In the genomic region with DNA sequence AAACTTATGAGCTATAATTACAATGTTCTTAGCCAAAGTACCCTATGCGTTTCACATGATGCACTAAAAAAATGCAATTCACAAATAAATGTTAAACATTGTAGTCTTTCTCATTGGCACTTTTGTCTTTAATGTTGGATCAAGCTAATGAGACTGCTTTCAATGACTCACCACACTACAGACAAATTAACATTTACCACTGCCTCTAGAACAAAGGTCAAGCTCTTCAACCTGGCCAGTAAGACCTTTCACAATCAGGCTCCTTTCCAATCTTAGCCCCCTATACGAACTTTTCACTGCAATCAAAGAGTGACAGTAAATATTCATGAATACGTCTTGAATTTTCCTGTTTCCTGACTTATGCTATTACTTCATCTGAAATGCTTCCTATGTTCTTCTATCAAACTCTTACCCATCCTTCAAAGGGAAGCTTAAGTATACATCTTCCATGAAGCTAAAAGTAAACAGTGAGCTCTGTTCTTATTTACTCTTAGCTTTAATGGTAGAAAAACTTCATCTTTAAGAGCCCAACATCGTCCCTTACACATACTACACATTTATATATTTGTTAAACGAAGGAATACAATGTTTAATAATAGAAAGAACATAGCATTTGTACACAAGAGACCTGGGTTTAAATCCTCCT, we compare ENCODE assay signal across 1 cellular context.
TF ChIP-seq lines count a peak whose summit lies in the region.

No MANE protein-coding gene starts in this region.

TF ChIP-seq in HepG2, 621 proteins besides CTCF, POLR2A, EP300 and RAD21 (continued from another document and continues in another):
- TF ChIP-seq, protein P1, sequence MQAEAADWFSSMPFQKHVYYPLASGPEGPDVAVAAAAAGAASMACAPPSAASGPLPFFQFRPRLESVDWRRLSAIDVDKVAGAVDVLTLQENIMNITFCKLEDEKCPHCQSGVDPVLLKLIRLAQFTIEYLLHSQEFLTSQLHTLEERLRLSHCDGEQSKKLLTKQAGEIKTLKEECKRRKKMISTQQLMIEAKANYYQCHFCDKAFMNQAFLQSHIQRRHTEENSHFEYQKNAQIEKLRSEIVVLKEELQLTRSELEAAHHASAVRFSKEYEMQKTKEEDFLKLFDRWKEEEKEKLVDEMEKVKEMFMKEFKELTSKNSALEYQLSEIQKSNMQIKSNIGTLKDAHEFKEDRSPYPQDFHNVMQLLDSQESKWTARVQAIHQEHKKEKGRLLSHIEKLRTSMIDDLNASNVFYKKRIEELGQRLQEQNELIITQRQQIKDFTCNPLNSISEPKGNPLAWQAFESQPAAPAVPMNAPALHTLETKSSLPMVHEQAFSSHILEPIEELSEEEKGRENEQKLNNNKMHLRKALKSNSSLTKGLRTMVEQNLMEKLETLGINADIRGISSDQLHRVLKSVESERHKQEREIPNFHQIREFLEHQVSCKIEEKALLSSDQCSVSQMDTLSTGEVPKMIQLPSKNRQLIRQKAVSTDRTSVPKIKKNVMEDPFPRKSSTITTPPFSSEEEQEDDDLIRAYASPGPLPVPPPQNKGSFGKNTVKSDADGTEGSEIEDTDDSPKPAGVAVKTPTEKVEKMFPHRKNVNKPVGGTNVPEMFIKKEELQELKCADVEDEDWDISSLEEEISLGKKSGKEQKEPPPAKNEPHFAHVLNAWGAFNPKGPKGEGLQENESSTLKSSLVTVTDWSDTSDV (CRISPR knock-in tag; IDR thresholded peaks at IDR 0.05), result no peak
- TF ChIP-seq, protein P2, sequence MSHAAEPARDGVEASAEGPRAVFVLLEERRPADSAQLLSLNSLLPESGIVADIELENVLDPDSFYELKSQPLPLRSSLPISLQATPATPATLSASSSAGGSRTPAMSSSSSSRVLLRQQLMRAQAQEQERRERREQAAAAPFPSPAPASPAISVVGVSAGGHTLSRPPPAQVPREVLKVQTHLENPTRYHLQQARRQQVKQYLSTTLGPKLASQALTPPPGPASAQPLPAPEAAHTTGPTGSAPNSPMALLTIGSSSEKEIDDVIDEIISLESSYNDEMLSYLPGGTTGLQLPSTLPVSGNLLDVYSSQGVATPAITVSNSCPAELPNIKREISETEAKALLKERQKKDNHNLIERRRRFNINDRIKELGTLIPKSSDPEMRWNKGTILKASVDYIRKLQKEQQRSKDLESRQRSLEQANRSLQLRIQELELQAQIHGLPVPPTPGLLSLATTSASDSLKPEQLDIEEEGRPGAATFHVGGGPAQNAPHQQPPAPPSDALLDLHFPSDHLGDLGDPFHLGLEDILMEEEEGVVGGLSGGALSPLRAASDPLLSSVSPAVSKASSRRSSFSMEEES (CRISPR knock-in tag; IDR thresholded peaks at IDR 0.05), result no peak
- TF ChIP-seq MBNL3 (CRISPR knock-in tag; conservative IDR thresholded peaks at IDR 0.05) (no peak), RARG (CRISPR knock-in tag; IDR thresholded peaks at IDR 0.05; ENCODE audit: low read depth) (no peak), HMGA1 (CRISPR knock-in tag; conservative IDR thresholded peaks at IDR 0.05) (no peak), BCL6 (CRISPR knock-in tag; IDR thresholded peaks at IDR 0.05) (no peak), CEBPB (IDR thresholded peaks at IDR 0.05; ENCODE audit: borderline replicate concordance, low read depth, low read length) (peak; percentile 64; the same call in 1 of the 2 replicates), ZFP1 (CRISPR knock-in tag; IDR thresholded peaks at IDR 0.05) (no peak), EHMT2 (IDR thresholded peaks at IDR 0.05; ENCODE audit: borderline replicate concordance, low read depth, low read length) (no peak), SP4 (CRISPR knock-in tag; IDR thresholded peaks at IDR 0.05) (no peak), MIXL1 (CRISPR knock-in tag; IDR thresholded peaks at IDR 0.05) (0 out of 2 replicates have a peak, but pooled peaks have one; percentile 19), SOX13 (IDR thresholded peaks at IDR 0.05) (no peak), SOX13 (CRISPR knock-in tag; conservative IDR thresholded peaks at IDR 0.05 in 1 of 2, IDR thresholded peaks at IDR 0.05 in 1 of 2) (peak in 1 of 2 experiments; percentile 14; a peak in 1 of 4 replicates), HNF4G (IDR thresholded peaks at IDR 0.05; ENCODE audit: borderline replicate concordance, low read depth, low read length) (no peak), HNF4G (CRISPR knock-in tag; IDR thresholded peaks at IDR 0.05; ENCODE audit: borderline replicate concordance, low read depth) (no peak), ZSCAN31 (CRISPR knock-in tag; IDR thresholded peaks at IDR 0.05; ENCODE audit: low read depth) (no peak), RBFOX2 (IDR thresholded peaks at IDR 0.05; ENCODE audit: low read depth, low read length) (no peak), ISX (CRISPR knock-in tag; conservative IDR thresholded peaks at IDR 0.05) (no peak), ZNF7 (CRISPR knock-in tag; IDR thresholded peaks at IDR 0.05) (no peak), TBL1XR1 (IDR thresholded peaks at IDR 0.05; ENCODE audit: borderline replicate concordance, low read length, partially characterized antibody) (no peak), RXRB (CRISPR knock-in tag; IDR thresholded peaks at IDR 0.05; ENCODE audit: borderline replicate concordance) (peak; percentile 64; the same call in 1 of the 2 replicates), HDAC1 (CRISPR knock-in tag; IDR thresholded peaks at IDR 0.05) (0 out of 2 replicates have a peak, but pooled peaks have one; percentile 19), ZNF354B (CRISPR knock-in tag; IDR thresholded peaks at IDR 0.05) (no peak), ZNF652 (CRISPR knock-in tag; IDR thresholded peaks at IDR 0.05; ENCODE audit: borderline replicate concordance, low read depth) (no peak), EEA1 (CRISPR knock-in tag; IDR thresholded peaks at IDR 0.05; ENCODE audit: borderline replicate concordance) (no peak), FOSL1 (CRISPR knock-in tag; IDR thresholded peaks at IDR 0.05; ENCODE audit: borderline replicate concordance) (no peak), MED1 (CRISPR knock-in tag; IDR thresholded peaks at IDR 0.05) (no peak), HNF4A (CRISPR knock-in tag; IDR thresholded peaks at IDR 0.05) (peak; percentile 46; the same call in 1 of the 2 replicates), RBM39 (IDR thresholded peaks at IDR 0.05; ENCODE audit: low read depth, low read length, poor library complexity, severe bottlenecking) (no peak), ZNF557 (CRISPR knock-in tag; IDR thresholded peaks at IDR 0.05) (no peak), DPF2 (CRISPR knock-in tag; IDR thresholded peaks at IDR 0.05; ENCODE audit: borderline replicate concordance, low read depth) (no peak), ZNF431 (CRISPR knock-in tag; IDR thresholded peaks at IDR 0.05; ENCODE audit: borderline replicate concordance, low read depth) (no peak), PHF21A (CRISPR knock-in tag; IDR thresholded peaks at IDR 0.05) (no peak)
- TF ChIP-seq, protein P3, sequence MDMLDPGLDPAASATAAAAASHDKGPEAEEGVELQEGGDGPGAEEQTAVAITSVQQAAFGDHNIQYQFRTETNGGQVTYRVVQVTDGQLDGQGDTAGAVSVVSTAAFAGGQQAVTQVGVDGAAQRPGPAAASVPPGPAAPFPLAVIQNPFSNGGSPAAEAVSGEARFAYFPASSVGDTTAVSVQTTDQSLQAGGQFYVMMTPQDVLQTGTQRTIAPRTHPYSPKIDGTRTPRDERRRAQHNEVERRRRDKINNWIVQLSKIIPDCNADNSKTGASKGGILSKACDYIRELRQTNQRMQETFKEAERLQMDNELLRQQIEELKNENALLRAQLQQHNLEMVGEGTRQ (IDR thresholded peaks at IDR 0.05; ENCODE audit: low read depth, low read length), result no peak
- TF ChIP-seq, protein P3 (CRISPR knock-in tag; IDR thresholded peaks at IDR 0.05; ENCODE audit: borderline replicate concordance), result no peak
- TF ChIP-seq, protein P4, sequence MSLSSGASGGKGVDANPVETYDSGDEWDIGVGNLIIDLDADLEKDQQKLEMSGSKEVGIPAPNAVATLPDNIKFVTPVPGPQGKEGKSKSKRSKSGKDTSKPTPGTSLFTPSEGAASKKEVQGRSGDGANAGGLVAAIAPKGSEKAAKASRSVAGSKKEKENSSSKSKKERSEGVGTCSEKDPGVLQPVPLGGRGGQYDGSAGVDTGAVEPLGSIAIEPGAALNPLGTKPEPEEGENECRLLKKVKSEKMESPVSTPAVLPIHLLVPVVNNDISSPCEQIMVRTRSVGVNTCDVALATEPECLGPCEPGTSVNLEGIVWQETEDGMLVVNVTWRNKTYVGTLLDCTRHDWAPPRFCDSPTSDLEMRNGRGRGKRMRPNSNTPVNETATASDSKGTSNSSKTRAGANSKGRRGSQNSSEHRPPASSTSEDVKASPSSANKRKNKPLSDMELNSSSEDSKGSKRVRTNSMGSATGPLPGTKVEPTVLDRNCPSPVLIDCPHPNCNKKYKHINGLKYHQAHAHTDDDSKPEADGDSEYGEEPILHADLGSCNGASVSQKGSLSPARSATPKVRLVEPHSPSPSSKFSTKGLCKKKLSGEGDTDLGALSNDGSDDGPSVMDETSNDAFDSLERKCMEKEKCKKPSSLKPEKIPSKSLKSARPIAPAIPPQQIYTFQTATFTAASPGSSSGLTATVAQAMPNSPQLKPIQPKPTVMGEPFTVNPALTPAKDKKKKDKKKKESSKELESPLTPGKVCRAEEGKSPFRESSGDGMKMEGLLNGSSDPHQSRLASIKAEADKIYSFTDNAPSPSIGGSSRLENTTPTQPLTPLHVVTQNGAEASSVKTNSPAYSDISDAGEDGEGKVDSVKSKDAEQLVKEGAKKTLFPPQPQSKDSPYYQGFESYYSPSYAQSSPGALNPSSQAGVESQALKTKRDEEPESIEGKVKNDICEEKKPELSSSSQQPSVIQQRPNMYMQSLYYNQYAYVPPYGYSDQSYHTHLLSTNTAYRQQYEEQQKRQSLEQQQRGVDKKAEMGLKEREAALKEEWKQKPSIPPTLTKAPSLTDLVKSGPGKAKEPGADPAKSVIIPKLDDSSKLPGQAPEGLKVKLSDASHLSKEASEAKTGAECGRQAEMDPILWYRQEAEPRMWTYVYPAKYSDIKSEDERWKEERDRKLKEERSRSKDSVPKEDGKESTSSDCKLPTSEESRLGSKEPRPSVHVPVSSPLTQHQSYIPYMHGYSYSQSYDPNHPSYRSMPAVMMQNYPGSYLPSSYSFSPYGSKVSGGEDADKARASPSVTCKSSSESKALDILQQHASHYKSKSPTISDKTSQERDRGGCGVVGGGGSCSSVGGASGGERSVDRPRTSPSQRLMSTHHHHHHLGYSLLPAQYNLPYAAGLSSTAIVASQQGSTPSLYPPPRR (CRISPR knock-in tag; IDR thresholded peaks at IDR 0.05; ENCODE audit: borderline replicate concordance), result no peak
- TF ChIP-seq, protein P5, sequence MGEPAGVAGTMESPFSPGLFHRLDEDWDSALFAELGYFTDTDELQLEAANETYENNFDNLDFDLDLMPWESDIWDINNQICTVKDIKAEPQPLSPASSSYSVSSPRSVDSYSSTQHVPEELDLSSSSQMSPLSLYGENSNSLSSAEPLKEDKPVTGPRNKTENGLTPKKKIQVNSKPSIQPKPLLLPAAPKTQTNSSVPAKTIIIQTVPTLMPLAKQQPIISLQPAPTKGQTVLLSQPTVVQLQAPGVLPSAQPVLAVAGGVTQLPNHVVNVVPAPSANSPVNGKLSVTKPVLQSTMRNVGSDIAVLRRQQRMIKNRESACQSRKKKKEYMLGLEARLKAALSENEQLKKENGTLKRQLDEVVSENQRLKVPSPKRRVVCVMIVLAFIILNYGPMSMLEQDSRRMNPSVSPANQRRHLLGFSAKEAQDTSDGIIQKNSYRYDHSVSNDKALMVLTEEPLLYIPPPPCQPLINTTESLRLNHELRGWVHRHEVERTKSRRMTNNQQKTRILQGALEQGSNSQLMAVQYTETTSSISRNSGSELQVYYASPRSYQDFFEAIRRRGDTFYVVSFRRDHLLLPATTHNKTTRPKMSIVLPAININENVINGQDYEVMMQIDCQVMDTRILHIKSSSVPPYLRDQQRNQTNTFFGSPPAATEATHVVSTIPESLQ (CRISPR knock-in tag; conservative IDR thresholded peaks at IDR 0.05), result no peak
- TF ChIP-seq, protein P6, sequence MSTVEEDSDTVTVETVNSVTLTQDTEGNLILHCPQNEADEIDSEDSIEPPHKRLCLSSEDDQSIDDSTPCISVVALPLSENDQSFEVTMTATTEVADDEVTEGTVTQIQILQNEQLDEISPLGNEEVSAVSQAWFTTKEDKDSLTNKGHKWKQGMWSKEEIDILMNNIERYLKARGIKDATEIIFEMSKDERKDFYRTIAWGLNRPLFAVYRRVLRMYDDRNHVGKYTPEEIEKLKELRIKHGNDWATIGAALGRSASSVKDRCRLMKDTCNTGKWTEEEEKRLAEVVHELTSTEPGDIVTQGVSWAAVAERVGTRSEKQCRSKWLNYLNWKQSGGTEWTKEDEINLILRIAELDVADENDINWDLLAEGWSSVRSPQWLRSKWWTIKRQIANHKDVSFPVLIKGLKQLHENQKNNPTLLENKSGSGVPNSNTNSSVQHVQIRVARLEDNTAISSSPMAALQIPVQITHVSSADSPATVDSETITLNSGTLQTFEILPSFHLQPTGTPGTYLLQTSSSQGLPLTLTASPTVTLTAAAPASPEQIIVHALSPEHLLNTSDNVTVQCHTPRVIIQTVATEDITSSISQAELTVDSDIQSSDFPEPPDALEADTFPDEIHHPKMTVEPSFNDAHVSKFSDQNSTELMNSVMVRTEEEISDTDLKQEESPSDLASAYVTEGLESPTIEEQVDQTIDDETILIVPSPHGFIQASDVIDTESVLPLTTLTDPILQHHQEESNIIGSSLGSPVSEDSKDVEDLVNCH (CRISPR knock-in tag; IDR thresholded peaks at IDR 0.05), result no peak
- TF ChIP-seq, protein P7, sequence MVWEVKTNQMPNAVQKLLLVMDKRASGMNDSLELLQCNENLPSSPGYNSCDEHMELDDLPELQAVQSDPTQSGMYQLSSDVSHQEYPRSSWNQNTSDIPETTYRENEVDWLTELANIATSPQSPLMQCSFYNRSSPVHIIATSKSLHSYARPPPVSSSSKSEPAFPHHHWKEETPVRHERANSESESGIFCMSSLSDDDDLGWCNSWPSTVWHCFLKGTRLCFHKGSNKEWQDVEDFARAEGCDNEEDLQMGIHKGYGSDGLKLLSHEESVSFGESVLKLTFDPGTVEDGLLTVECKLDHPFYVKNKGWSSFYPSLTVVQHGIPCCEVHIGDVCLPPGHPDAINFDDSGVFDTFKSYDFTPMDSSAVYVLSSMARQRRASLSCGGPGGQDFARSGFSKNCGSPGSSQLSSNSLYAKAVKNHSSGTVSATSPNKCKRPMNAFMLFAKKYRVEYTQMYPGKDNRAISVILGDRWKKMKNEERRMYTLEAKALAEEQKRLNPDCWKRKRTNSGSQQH (CRISPR knock-in tag; IDR thresholded peaks at IDR 0.05; ENCODE audit: low read depth), result no peak
- TF ChIP-seq, protein P8, sequence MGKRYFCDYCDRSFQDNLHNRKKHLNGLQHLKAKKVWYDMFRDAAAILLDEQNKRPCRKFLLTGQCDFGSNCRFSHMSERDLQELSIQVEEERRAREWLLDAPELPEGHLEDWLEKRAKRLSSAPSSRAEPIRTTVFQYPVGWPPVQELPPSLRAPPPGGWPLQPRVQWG (CRISPR knock-in tag; IDR thresholded peaks at IDR 0.05; ENCODE audit: borderline replicate concordance, low read depth), result no peak
- TF ChIP-seq, protein P9, sequence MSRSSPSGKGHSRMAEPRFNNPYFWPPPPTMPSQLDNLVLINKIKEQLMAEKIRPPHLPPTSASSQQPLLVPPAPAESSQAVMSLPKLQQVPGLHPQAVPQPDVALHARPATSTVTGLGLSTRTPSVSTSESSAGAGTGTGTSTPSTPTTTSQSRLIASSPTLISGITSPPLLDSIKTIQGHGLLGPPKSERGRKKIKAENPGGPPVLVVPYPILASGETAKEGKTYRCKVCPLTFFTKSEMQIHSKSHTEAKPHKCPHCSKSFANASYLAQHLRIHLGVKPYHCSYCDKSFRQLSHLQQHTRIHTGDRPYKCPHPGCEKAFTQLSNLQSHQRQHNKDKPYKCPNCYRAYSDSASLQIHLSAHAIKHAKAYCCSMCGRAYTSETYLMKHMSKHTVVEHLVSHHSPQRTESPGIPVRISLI (CRISPR knock-in tag; IDR thresholded peaks at IDR 0.05; ENCODE audit: borderline replicate concordance), result no peak
